ENCODE assay signal across 8 cellular contexts in genomic region chr2:69892838-69893421, GRCh38. TPM values are rescaled to one million over a fixed set of nuclear protein-coding genes. Genes with fewer than 3 reads are reported as not detected.
A peak's percentile ranks its signal among the peaks of the same experiment; 100 is the strongest.
DNase-seq lines count a peak whose midpoint lies in the region; ATAC-seq and TF ChIP-seq lines count a peak whose summit lies in the region.
"Not testable (repeated sequence)": the region's sequence is repeated elsewhere in the genome, so short reads cannot be mapped to it uniquely, and the experiment has no call there.

No MANE protein-coding gene starts in this region.

- peaks cover 20% of the 10 kb centered on the region for H3K36me3 ChIP-seq in CD8-positive, alpha-beta memory T cell (ENCODE audit: insufficient read depth, low read length)
- H3K36me3 ChIP-seq in HUES48 (ENCODE audit: control insufficient read depth, insufficient read depth, low read length) (peaks cover 20% of the 10 kb centered on the region), PC-9 (ENCODE audit: low read depth) (0 out of 2 replicates have a peak, but pooled peaks cover 12% of the 10 kb centered on the region), brain microvascular endothelial cell (replicated peaks) (peaks cover 15% of the 10 kb centered on the region), heart left ventricle (peaks cover 0 to 29% (median 25%) of the 10 kb centered on the region in 9 donors)

- BruUV-seq in PC-9 (replicated peaks; lab: Mats Ljungman, UMichigan), result not testable (repeated sequence)

- DNase-seq in CD8-positive, alpha-beta memory T cell; PC-9; activated CD4-positive, alpha-beta memory T cell treated with anti-CD3 and anti-CD28 coated beads, Interleukin-2, amount 10 ng/mL, durations not matched to agents 7 days and 5 days; brain microvascular endothelial cell; heart left ventricle; naive thymus-derived CD8-positive, alpha-beta T cell; stimulated activated naive B cell treated with anti-CD40 and anti-IgM and Interleukin-4, amounts not matched to agents 10 μg/mL and 1 μg/mL and 100 μg/mL, for 72 hours: not testable (repeated sequence)

- intact Hi-C loops in PC-9 (cut with micrococcal nuclease; ENCODE audit: unreplicated experiment) (loop anchor here (5.0 kb wide), 2 partner anchors 151 to 171 kb away; partner anchors contain the start of gene ANXA4), heart left ventricle (cut with DNase I) (loop anchor here in 1 of 10 donors (10.0 kb wide), 1 partner anchor 168 kb away; no protein-coding TSS in a partner anchor)

- H3K4me2 ChIP-seq in PC-9, result peak overlapping the region; percentile 81

- peaks cover 11 to 34% (median 18%) of the 10 kb centered on the region in 3 donors for H3K36me3 Mint-ChIP-seq in CD8-positive, alpha-beta memory T cell
- peaks cover 27% of the 10 kb centered on the region for H3K36me3 Mint-ChIP-seq in activated CD4-positive, alpha-beta memory T cell treated with anti-CD3 and anti-CD28 coated beads, Interleukin-2, amount 10 ng/mL, durations not matched to agents 7 days and 5 days (ENCODE audit: low read depth)
- H3K36me3 Mint-ChIP-seq in naive thymus-derived CD8-positive, alpha-beta T cell, result peaks cover 6 to 30% (median 8%) of the 10 kb centered on the region in 3 donors
- H3K36me3 Mint-ChIP-seq in stimulated activated naive B cell treated with anti-CD40 and anti-IgM and Interleukin-4, amounts not matched to agents 10 μg/mL and 1 μg/mL and 100 μg/mL, for 72 hours, result peaks cover 14 to 17% of the 10 kb centered on the region in 2 donors

- not testable (repeated sequence) for TF ChIP-seq CTCF in PC-9 (conservative IDR thresholded peaks at IDR 0.05); heart left ventricle (IDR thresholded peaks at IDR 0.05)
- peak; percentile 13 for TF ChIP-seq CTCF in brain microvascular endothelial cell (IDR thresholded peaks at IDR 0.05; ENCODE audit: low read depth, low read length, missing control alignments)

- H3K27ac ChIP-seq in CD8-positive, alpha-beta memory T cell (ENCODE audit: low read depth, low read length); HUES48 (ENCODE audit: low read depth, low read length); PC-9; brain microvascular endothelial cell: not testable (repeated sequence)
- peak overlapping the region in 3 of 12 donors; percentile 71 to 91 (median 90) for H3K27ac ChIP-seq in heart left ventricle

- H3K27me3 Mint-ChIP-seq in CD8-positive, alpha-beta memory T cell; activated CD4-positive, alpha-beta memory T cell treated with anti-CD3 and anti-CD28 coated beads, Interleukin-2, amount 10 ng/mL, durations not matched to agents 7 days and 5 days; naive thymus-derived CD8-positive, alpha-beta T cell; stimulated activated naive B cell treated with anti-CD40 and anti-IgM and Interleukin-4, amounts not matched to agents 10 μg/mL and 1 μg/mL and 100 μg/mL, for 72 hours: not testable (repeated sequence)

- H3K9me3 ChIP-seq in CD8-positive, alpha-beta memory T cell (ENCODE audit: low read length); HUES48 (ENCODE audit: control insufficient read depth, insufficient read depth, low read length); PC-9 (ENCODE audit: insufficient read depth, low read depth); heart left ventricle: not testable (repeated sequence)

- peaks cover 25% of the 10 kb centered on the region for H3K79me2 ChIP-seq in PC-9 (ENCODE audit: low read depth)

- H3K27ac Mint-ChIP-seq in CD8-positive, alpha-beta memory T cell, result peak overlapping the region; percentile 92 to 99 (median 98)
- peak overlapping the region; percentile 94 for H3K27ac Mint-ChIP-seq in activated CD4-positive, alpha-beta memory T cell treated with anti-CD3 and anti-CD28 coated beads, Interleukin-2, amount 10 ng/mL, durations not matched to agents 7 days and 5 days
- H3K27ac Mint-ChIP-seq in naive thymus-derived CD8-positive, alpha-beta T cell, result peak overlapping the region in 9 of 10 donors; percentile 96 to 100 (median 99)
- peak overlapping the region; percentile 99 for H3K27ac Mint-ChIP-seq in stimulated activated naive B cell treated with anti-CD40 and anti-IgM and Interleukin-4, amounts not matched to agents 10 μg/mL and 1 μg/mL and 100 μg/mL, for 72 hours

- peaks cover 27% of the 10 kb centered on the region for H3K4me1 ChIP-seq in CD8-positive, alpha-beta memory T cell (ENCODE audit: insufficient read depth, low read length)
- H3K4me1 ChIP-seq in HUES48 (ENCODE audit: control insufficient read depth, insufficient read depth, low read length), result not testable (repeated sequence)
- H3K4me1 ChIP-seq in PC-9 (replicated peaks; ENCODE audit: insufficient read depth) (peaks cover 13% of the 10 kb centered on the region), heart left ventricle (peaks cover 0 to 29% (median 15%) of the 10 kb centered on the region in 12 donors)

- H3K4me3 Mint-ChIP-seq in CD8-positive, alpha-beta memory T cell, result peak overlapping the region; percentile 97 to 100 (median 100)
- H3K4me3 Mint-ChIP-seq in activated CD4-positive, alpha-beta memory T cell treated with anti-CD3 and anti-CD28 coated beads, Interleukin-2, amount 10 ng/mL, durations not matched to agents 7 days and 5 days, result peak overlapping the region; percentile 96
- H3K4me3 Mint-ChIP-seq in naive thymus-derived CD8-positive, alpha-beta T cell, result peak overlapping the region; percentile 96 to 100 (median 99)
- peak overlapping the region; percentile 97 to 99 for H3K4me3 Mint-ChIP-seq in stimulated activated naive B cell treated with anti-CD40 and anti-IgM and Interleukin-4, amounts not matched to agents 10 μg/mL and 1 μg/mL and 100 μg/mL, for 72 hours

- H3K9me3 Mint-ChIP-seq in CD8-positive, alpha-beta memory T cell; activated CD4-positive, alpha-beta memory T cell treated with anti-CD3 and anti-CD28 coated beads, Interleukin-2, amount 10 ng/mL, durations not matched to agents 7 days and 5 days; naive thymus-derived CD8-positive, alpha-beta T cell; stimulated activated naive B cell treated with anti-CD40 and anti-IgM and Interleukin-4, amounts not matched to agents 10 μg/mL and 1 μg/mL and 100 μg/mL, for 72 hours: not testable (repeated sequence)

- H3F3A ChIP-seq in PC-9 (ENCODE audit: insufficient read depth, low read depth), result not testable (repeated sequence)

- POLR2A ChIA-PET in CD8-positive, alpha-beta memory T cell (lab: Charles Lee), result interaction anchor here (0.6 to 1.2 kb wide), 3 partner anchors 21 to 401 kb away, joined by 3 to 12 read pairs (median 4); partner anchors contain the start of genes MXD1 and SNRPG
- POLR2A ChIA-PET in PC-9 (lab: Charles Lee; ENCODE audit: unreplicated experiment), result interaction anchor here (0.8 kb wide), 1 partner anchor 250 kb away, joined by 9 read pairs; no protein-coding TSS in a partner anchor
- POLR2A ChIA-PET in activated CD4-positive, alpha-beta memory T cell treated with anti-CD3 and anti-CD28 coated beads, Interleukin-2, amount 10 ng/mL, durations not matched to agents 7 days and 5 days (lab: Charles Lee), result interaction anchor here (0.6 to 5.5 kb wide), 13 partner anchors 9 to 400 kb away, joined by 3 to 39 read pairs (median 5); partner anchors contain the start of genes ANXA4, C2orf42, GMCL1 and MXD1
- POLR2A ChIA-PET in naive thymus-derived CD8-positive, alpha-beta T cell (lab: Charles Lee), result interaction anchor here (0.6 to 2.1 kb wide), 14 partner anchors 21 to 401 kb away, joined by 3 to 11 read pairs (median 4); partner anchors contain the start of genes C2orf42, GMCL1, MXD1 and PCBP1

- not testable (repeated sequence) for H3K27me3 ChIP-seq in CD8-positive, alpha-beta memory T cell (ENCODE audit: insufficient read depth, low read length, poor library complexity, severe bottlenecking); HUES48 (ENCODE audit: control insufficient read depth, insufficient read depth, low read length); PC-9 (ENCODE audit: insufficient read depth, low read depth); brain microvascular endothelial cell (replicated peaks); heart left ventricle

- CTCF ChIA-PET in CD8-positive, alpha-beta memory T cell (lab: Charles Lee), result interaction anchor here (0.7 to 2.1 kb wide), 2 partner anchors 168 to 568 kb away, joined by 3 to 5 read pairs; no protein-coding TSS in a partner anchor
- CTCF ChIA-PET in PC-9 (lab: Charles Lee), result interaction anchor here (1.2 kb wide), 1 partner anchor 168 kb away, joined by 3 read pairs; no protein-coding TSS in a partner anchor
- CTCF ChIA-PET in activated CD4-positive, alpha-beta memory T cell treated with anti-CD3 and anti-CD28 coated beads, Interleukin-2, amount 10 ng/mL, durations not matched to agents 7 days and 5 days (lab: Charles Lee), result interaction anchor here (0.7 to 3.0 kb wide), 6 partner anchors 12 to 232 kb away, joined by 3 to 16 read pairs (median 4); no protein-coding TSS in a partner anchor

- ATAC-seq in heart left ventricle; naive thymus-derived CD8-positive, alpha-beta T cell; stimulated activated naive B cell treated with anti-CD40 and anti-IgM and Interleukin-4, amounts not matched to agents 10 μg/mL and 1 μg/mL and 100 μg/mL, for 72 hours (replicated peaks): not testable (repeated sequence)

- peak overlapping the region; percentile 98 for H2AFZ ChIP-seq in PC-9

- in situ Hi-C loops in brain microvascular endothelial cell (cut with HindIII; ENCODE audit: low pct_ligation_motif_present, low sequenced_read_pairs), result not testable (repeated sequence)

- peak overlapping the region; percentile 75 for H3K4me3 ChIP-seq in CD8-positive, alpha-beta memory T cell (ENCODE audit: low read length)
- H3K4me3 ChIP-seq in HUES48 (ENCODE audit: low read depth, low read length), result peak overlapping the region; percentile 89
- peak overlapping the region; percentile 74; the same call in 1 of the 2 replicates for H3K4me3 ChIP-seq in PC-9
- H3K4me3 ChIP-seq in brain microvascular endothelial cell (ENCODE audit: low read depth, low read length), result not testable (repeated sequence)
- H3K4me3 ChIP-seq in heart left ventricle, result peak overlapping the region in 9 of 12 donors; percentile 70 to 93 (median 85)

- not testable (repeated sequence) for TF ChIP-seq POLR2A in heart left ventricle (IDR thresholded peaks at IDR 0.05)

- not testable (repeated sequence) for H4K20me1 ChIP-seq in PC-9 (ENCODE audit: insufficient read depth)

- 93 to 96% (median 95%) methylated on average over 7 of the region's 7 CpGs for WGBS in heart left ventricle, 4 donors

- H3K9ac ChIP-seq in HUES48 (ENCODE audit: low read depth, low read length), result not testable (repeated sequence)

- H3K9me2 ChIP-seq in PC-9 (ENCODE audit: insufficient read depth), result not testable (repeated sequence)

- peaks cover 34 to 48% (median 44%) of the 10 kb centered on the region in 3 donors for H3K4me1 Mint-ChIP-seq in CD8-positive, alpha-beta memory T cell
- H3K4me1 Mint-ChIP-seq in activated CD4-positive, alpha-beta memory T cell treated with anti-CD3 and anti-CD28 coated beads, Interleukin-2, amount 10 ng/mL, durations not matched to agents 7 days and 5 days, result peaks cover 39% of the 10 kb centered on the region
- peaks cover 13 to 45% (median 33%) of the 10 kb centered on the region in 4 donors for H3K4me1 Mint-ChIP-seq in naive thymus-derived CD8-positive, alpha-beta T cell
- H3K4me1 Mint-ChIP-seq in stimulated activated naive B cell treated with anti-CD40 and anti-IgM and Interleukin-4, amounts not matched to agents 10 μg/mL and 1 μg/mL and 100 μg/mL, for 72 hours, result peaks cover 18 to 22% of the 10 kb centered on the region in 2 donors

RNA-seq across cellular contexts. Expression of gene SNRNP27, which starts 0.8 kb away (rescaled TPM):
- 10 to 100 TPM; 59.6 to 61.2 TPM for total RNA-seq in CD8-positive, alpha-beta memory T cell
- 79.6 TPM for polyA plus RNA-seq in CD8-positive, alpha-beta memory T cell
- total RNA-seq in PC-9 (2021) (29.9 and 38.1 TPM in 2 replicates), heart left ventricle (10 to 100 TPM; 48.4 to 75.4 (median 55.0) TPM)
- 10 to 100 TPM; 59.3 to 63.3 TPM for total RNA-seq in activated CD4-positive, alpha-beta memory T cell treated with anti-CD3 and anti-CD28 coated beads, Interleukin-2, amount 10 ng/mL, durations not matched to agents 7 days and 5 days
- polyA plus RNA-seq in heart left ventricle, result 10 to 100 TPM; 37.5 to 97.8 TPM
- total RNA-seq in naive thymus-derived CD8-positive, alpha-beta T cell, result 10 to 100 TPM; 49.1 to 51.2 TPM
- polyA plus RNA-seq in naive thymus-derived CD8-positive, alpha-beta T cell, result 10 to 100 TPM; 38.6 to 60.9 (median 50.9) TPM

RNA-seq across cellular contexts. Expression of gene MXD1, which starts 22.0 kb away (rescaled TPM):
- total RNA-seq in CD8-positive, alpha-beta memory T cell, result 1 to 10 TPM; 7.2 to 8.1 TPM
- 10.5 TPM for polyA plus RNA-seq in CD8-positive, alpha-beta memory T cell
- total RNA-seq in PC-9 (2021), result 8.5 and 8.8 TPM in 2 replicates
- 10 to 100 TPM; 40.8 to 47.5 TPM for total RNA-seq in activated CD4-positive, alpha-beta memory T cell treated with anti-CD3 and anti-CD28 coated beads, Interleukin-2, amount 10 ng/mL, durations not matched to agents 7 days and 5 days
- 10 to 100 TPM in 1 of 9 donors, 1 to 10 TPM in 8; 3.2 to 17.0 (median 5.1) TPM for total RNA-seq in heart left ventricle
- 1 to 10 TPM; 1.6 to 3.7 TPM for polyA plus RNA-seq in heart left ventricle
- 10 to 100 TPM; 14.3 to 15.8 TPM for total RNA-seq in naive thymus-derived CD8-positive, alpha-beta T cell
- polyA plus RNA-seq in naive thymus-derived CD8-positive, alpha-beta T cell, result 1 to 10 TPM; 6.4 to 9.3 (median 8.8) TPM
